Comparison of ENCODE assay signal across 18 cellular contexts in the genomic region with DNA sequence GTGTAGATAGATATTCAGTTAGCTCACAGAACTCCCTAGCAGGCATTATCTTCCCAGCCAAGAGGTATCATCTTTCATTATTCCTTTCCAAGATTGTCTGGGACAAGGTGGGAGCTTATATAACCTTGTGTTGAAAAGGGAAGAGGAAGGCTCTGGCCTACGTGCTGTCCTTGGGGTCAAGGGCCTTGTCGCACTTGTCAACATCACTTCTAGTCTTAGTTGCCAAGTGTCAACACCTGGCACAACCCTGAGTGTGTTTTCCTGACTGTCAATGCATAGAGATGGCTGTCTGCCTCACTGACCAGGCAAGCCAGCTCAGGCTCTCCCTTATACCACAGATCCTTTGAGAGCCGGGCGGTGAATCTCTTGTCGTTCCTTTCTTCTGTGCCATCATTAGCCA.
"Had no signal": no experiment of that assay in that cellular context is flagged by ENCODE, and none has a peak within 500 bp of the region (broad histone marks: within the 10 kb centered on the region; RNA-seq: fewer than 3 reads in every experiment).

No MANE protein-coding gene starts in this region.

- H3K27ac ChIP-seq: breast epithelium, gastroesophageal sphincter, hepatocyte, neutrophil, transverse colon, vagina had no signal

- H3K9me3 Mint-ChIP-seq: endodermal cell had no signal

- H3K79me2 ChIP-seq: hepatocyte had no signal

- H3K4me3 Mint-ChIP-seq: activated T-helper 17 cell treated with anti-CD3 and anti-CD28 coated beads, Interleukin-2, amount 50 U/mL, for 72 hours; endodermal cell; natural killer cell had no signal

- H3K27ac Mint-ChIP-seq: activated T-helper 17 cell treated with anti-CD3 and anti-CD28 coated beads, Interleukin-2, amount 50 U/mL, for 72 hours; endodermal cell; natural killer cell had no signal

- H3K36me3 ChIP-seq: breast epithelium, gastroesophageal sphincter, neutrophil, transverse colon, vagina had no signal

- H3K4me1 ChIP-seq: breast epithelium, gastroesophageal sphincter, transverse colon, vagina had no signal

- H3K4me1 Mint-ChIP-seq: activated T-helper 17 cell treated with anti-CD3 and anti-CD28 coated beads, Interleukin-2, amount 50 U/mL, for 72 hours; endodermal cell; natural killer cell had no signal

- DNase-seq: activated CD4-positive, alpha-beta T cell treated with anti-CD3 and anti-CD28 coated beads, Interleukin-2, amount 50 U/mL, for 1 hour; activated naive CD4-positive, alpha-beta T cell treated with Interleukin-2 at 50 U/mL for 16 hours; anterior cingulate cortex; dorsolateral prefrontal cortex; endodermal cell; islet precursor cell; mesendoderm; natural killer cell; stimulated activated naive CD8-positive, alpha-beta T cell treated with anti-CD3 and anti-CD28 coated beads, Interleukin-15, Interleukin-2, amounts not matched to agents 100 U/mL and 50 U/mL, for 24 hours; T-helper 9 cell; transverse colon had no signal

- H2AFZ ChIP-seq: hepatocyte had no signal

- ATAC-seq: activated T-helper 17 cell treated with anti-CD3 and anti-CD28 coated beads, Interleukin-2, amount 50 U/mL, for 72 hours; gastroesophageal sphincter; natural killer cell; stimulated activated naive CD8-positive, alpha-beta T cell treated with anti-CD3 and anti-CD28 coated beads, Interleukin-15, Interleukin-2, amounts not matched to agents 100 U/mL and 50 U/mL, for 24 hours had no signal

- H3K27me3 ChIP-seq: breast epithelium, dorsolateral prefrontal cortex, gastroesophageal sphincter, hepatocyte, neutrophil, transverse colon, vagina had no signal

- H3K4me3 ChIP-seq: breast epithelium, dorsolateral prefrontal cortex, gastroesophageal sphincter, hepatocyte, smooth muscle cell, transverse colon, vagina had no signal

- H3K9me3 ChIP-seq: breast epithelium, gastroesophageal sphincter, neutrophil, vagina had no signal

- H3K27me3 Mint-ChIP-seq: activated T-helper 17 cell treated with anti-CD3 and anti-CD28 coated beads, Interleukin-2, amount 50 U/mL, for 72 hours had no signal

- H3K4me2 ChIP-seq: hepatocyte, smooth muscle cell had no signal
